ENCODE assay signal across 1 cellular context in the genomic region with DNA sequence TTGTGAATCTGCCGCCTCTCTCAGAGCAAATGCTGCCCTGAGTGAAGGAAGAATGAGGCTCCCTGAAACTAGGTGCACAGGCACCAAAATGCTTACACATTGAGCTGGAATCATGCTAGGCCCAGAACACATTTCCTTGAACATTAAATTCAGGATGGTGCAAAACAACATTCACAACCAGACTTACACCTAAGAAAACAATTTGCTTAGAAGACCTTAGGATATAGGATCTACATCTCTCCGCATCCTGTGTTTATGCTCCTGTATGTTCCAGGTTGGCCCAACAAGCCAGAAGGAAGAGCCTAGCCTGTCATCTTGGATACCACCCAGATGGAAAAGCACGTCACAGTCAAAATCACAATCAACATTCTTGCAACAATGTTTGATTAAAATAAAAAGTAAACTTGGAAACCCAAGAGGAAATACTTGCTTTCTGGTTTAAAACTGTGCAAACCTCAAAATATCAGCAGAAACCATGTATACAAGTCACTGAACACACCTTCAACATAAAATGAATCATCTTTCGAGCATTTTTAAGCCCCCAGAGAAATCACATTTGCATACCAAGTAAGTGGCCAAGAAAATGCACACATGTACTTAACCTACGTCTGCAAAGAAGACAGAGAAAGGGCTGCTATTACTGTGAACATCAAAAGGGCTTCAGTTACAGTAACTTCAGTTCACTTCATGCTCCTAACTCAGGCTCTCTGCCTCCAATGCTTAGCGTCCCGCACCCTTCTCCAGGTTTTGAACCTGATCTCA.
TF ChIP-seq lines count a peak whose summit lies in the region.

No MANE protein-coding gene starts in this region.

TF ChIP-seq in GM12878, 131 proteins besides CTCF, POLR2A, EP300 and RAD21 (continued from another document):
- TF ChIP-seq ATF7 (IDR thresholded peaks at IDR 0.05; ENCODE audit: low read depth): peak; percentile 55; the same call in 1 of the 2 replicates
- no peak for TF ChIP-seq NBN (IDR thresholded peaks at IDR 0.05)
- no peak for TF ChIP-seq NR2F1 (conservative IDR thresholded peaks at IDR 0.05)
- TF ChIP-seq YBX1 (IDR thresholded peaks at IDR 0.05): no peak
- TF ChIP-seq HDAC2 (IDR thresholded peaks at IDR 0.05): no peak
- no peak for TF ChIP-seq NRF1 (conservative IDR thresholded peaks at IDR 0.05; ENCODE audit: low read depth, low read length)
- TF ChIP-seq SMC3 (IDR thresholded peaks at IDR 0.05; ENCODE audit: borderline replicate concordance, low read length): no peak
- TF ChIP-seq CHD4 (IDR thresholded peaks at IDR 0.05): no peak
- TF ChIP-seq GATAD2B (conservative IDR thresholded peaks at IDR 0.05; ENCODE audit: low read depth): no peak
- peak; percentile 36; the same call in 1 of the 2 replicates for TF ChIP-seq BCL11A (IDR thresholded peaks at IDR 0.05; ENCODE audit: low read depth, low read length)
- TF ChIP-seq, protein P1, sequence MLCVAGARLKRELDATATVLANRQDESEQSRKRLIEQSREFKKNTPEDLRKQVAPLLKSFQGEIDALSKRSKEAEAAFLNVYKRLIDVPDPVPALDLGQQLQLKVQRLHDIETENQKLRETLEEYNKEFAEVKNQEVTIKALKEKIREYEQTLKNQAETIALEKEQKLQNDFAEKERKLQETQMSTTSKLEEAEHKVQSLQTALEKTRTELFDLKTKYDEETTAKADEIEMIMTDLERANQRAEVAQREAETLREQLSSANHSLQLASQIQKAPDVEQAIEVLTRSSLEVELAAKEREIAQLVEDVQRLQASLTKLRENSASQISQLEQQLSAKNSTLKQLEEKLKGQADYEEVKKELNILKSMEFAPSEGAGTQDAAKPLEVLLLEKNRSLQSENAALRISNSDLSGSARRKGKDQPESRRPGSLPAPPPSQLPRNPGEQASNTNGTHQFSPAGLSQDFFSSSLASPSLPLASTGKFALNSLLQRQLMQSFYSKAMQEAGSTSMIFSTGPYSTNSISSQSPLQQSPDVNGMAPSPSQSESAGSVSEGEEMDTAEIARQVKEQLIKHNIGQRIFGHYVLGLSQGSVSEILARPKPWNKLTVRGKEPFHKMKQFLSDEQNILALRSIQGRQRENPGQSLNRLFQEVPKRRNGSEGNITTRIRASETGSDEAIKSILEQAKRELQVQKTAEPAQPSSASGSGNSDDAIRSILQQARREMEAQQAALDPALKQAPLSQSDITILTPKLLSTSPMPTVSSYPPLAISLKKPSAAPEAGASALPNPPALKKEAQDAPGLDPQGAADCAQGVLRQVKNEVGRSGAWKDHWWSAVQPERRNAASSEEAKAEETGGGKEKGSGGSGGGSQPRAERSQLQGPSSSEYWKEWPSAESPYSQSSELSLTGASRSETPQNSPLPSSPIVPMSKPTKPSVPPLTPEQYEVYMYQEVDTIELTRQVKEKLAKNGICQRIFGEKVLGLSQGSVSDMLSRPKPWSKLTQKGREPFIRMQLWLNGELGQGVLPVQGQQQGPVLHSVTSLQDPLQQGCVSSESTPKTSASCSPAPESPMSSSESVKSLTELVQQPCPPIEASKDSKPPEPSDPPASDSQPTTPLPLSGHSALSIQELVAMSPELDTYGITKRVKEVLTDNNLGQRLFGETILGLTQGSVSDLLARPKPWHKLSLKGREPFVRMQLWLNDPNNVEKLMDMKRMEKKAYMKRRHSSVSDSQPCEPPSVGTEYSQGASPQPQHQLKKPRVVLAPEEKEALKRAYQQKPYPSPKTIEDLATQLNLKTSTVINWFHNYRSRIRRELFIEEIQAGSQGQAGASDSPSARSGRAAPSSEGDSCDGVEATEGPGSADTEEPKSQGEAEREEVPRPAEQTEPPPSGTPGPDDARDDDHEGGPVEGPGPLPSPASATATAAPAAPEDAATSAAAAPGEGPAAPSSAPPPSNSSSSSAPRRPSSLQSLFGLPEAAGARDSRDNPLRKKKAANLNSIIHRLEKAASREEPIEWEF (IDR thresholded peaks at IDR 0.05; ENCODE audit: insufficient replicate concordance, low read depth, low read length): no peak
- TF ChIP-seq TCF12 (IDR thresholded peaks at IDR 0.05; ENCODE audit: low read depth, low read length): 0 out of 2 replicates have a peak, but pooled peaks have one; percentile 32
- TF ChIP-seq NFXL1 (IDR thresholded peaks at IDR 0.05; ENCODE audit: borderline replicate concordance): no peak
- TF ChIP-seq GABPA (IDR thresholded peaks at IDR 0.05; ENCODE audit: low read depth): 0 out of 2 replicates have a peak, but pooled peaks have one; percentile 28
- TF ChIP-seq STAT3 (IDR thresholded peaks at IDR 0.05; ENCODE audit: low read depth, low read length): no peak
- peak; percentile 25; the same call in 1 of the 2 replicates for TF ChIP-seq RELB (IDR thresholded peaks at IDR 0.05; ENCODE audit: low read depth)
- peak; percentile 40; the same call in 1 of the 2 replicates for TF ChIP-seq PAX5 (IDR thresholded peaks at IDR 0.05; ENCODE audit: borderline replicate concordance, low read depth, low read length)
- TF ChIP-seq MXI1 (IDR thresholded peaks at IDR 0.05; ENCODE audit: low read depth, low read length): peak; percentile 24; the same call in 1 of the 2 replicates
- no peak for TF ChIP-seq ETV6 (conservative IDR thresholded peaks at IDR 0.05 in 1 of 2, IDR thresholded peaks at IDR 0.05 in 1 of 2; ENCODE audit: borderline replicate concordance in 1 of 2, low read depth in 1 of 2)
- no peak for TF ChIP-seq SP1 (IDR thresholded peaks at IDR 0.05; ENCODE audit: low read depth, low read length)
- no peak for TF ChIP-seq SIN3A (IDR thresholded peaks at IDR 0.05; ENCODE audit: low read depth, low read length)
- no peak for TF ChIP-seq IKZF2 (IDR thresholded peaks at IDR 0.05)
- TF ChIP-seq SRF (IDR thresholded peaks at IDR 0.05; ENCODE audit: low read depth in 2 of 2, low read length in 2 of 2): no peak
- TF ChIP-seq, protein P2, sequence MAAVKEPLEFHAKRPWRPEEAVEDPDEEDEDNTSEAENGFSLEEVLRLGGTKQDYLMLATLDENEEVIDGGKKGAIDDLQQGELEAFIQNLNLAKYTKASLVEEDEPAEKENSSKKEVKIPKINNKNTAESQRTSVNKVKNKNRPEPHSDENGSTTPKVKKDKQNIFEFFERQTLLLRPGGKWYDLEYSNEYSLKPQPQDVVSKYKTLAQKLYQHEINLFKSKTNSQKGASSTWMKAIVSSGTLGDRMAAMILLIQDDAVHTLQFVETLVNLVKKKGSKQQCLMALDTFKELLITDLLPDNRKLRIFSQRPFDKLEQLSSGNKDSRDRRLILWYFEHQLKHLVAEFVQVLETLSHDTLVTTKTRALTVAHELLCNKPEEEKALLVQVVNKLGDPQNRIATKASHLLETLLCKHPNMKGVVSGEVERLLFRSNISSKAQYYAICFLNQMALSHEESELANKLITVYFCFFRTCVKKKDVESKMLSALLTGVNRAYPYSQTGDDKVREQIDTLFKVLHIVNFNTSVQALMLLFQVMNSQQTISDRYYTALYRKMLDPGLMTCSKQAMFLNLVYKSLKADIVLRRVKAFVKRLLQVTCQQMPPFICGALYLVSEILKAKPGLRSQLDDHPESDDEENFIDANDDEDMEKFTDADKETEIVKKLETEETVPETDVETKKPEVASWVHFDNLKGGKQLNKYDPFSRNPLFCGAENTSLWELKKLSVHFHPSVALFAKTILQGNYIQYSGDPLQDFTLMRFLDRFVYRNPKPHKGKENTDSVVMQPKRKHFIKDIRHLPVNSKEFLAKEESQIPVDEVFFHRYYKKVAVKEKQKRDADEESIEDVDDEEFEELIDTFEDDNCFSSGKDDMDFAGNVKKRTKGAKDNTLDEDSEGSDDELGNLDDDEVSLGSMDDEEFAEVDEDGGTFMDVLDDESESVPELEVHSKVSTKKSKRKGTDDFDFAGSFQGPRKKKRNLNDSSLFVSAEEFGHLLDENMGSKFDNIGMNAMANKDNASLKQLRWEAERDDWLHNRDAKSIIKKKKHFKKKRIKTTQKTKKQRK (IDR thresholded peaks at IDR 0.05; ENCODE audit: low read depth, low read length): no peak
- peak; percentile 41; the same call in 1 of the 2 replicates for TF ChIP-seq IRF4 (IDR thresholded peaks at IDR 0.05; ENCODE audit: low read depth, low read length)
- no peak for TF ChIP-seq RFX5 (IDR thresholded peaks at IDR 0.05; ENCODE audit: low read depth, low read length)
- no peak for TF ChIP-seq SUPT20H (IDR thresholded peaks at IDR 0.05; ENCODE audit: borderline replicate concordance, control insufficient read depth, low read depth, low read length)
- peak; percentile 42; the same call in 1 of the 2 replicates for TF ChIP-seq ZNF24 (IDR thresholded peaks at IDR 0.05)
- TF ChIP-seq MEF2B (IDR thresholded peaks at IDR 0.05; ENCODE audit: partially characterized antibody, poor library complexity, severe bottlenecking): peak; percentile 89
- TF ChIP-seq, protein P3, sequence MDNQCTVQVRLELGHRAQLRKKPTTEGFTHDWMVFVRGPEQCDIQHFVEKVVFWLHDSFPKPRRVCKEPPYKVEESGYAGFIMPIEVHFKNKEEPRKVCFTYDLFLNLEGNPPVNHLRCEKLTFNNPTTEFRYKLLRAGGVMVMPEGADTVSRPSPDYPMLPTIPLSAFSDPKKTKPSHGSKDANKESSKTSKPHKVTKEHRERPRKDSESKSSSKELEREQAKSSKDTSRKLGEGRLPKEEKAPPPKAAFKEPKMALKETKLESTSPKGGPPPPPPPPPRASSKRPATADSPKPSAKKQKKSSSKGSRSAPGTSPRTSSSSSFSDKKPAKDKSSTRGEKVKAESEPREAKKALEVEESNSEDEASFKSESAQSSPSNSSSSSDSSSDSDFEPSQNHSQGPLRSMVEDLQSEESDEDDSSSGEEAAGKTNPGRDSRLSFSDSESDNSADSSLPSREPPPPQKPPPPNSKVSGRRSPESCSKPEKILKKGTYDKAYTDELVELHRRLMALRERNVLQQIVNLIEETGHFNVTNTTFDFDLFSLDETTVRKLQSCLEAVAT (IDR thresholded peaks at IDR 0.05): 0 out of 2 replicates have a peak, but pooled peaks have one; percentile 17
- TF ChIP-seq ZNF384 (IDR thresholded peaks at IDR 0.05; ENCODE audit: borderline replicate concordance, low read depth, low read length): no peak
- peak; percentile 47; the same call in 1 of the 2 replicates for TF ChIP-seq PML (IDR thresholded peaks at IDR 0.05; ENCODE audit: low read length)
- TF ChIP-seq, protein P4, sequence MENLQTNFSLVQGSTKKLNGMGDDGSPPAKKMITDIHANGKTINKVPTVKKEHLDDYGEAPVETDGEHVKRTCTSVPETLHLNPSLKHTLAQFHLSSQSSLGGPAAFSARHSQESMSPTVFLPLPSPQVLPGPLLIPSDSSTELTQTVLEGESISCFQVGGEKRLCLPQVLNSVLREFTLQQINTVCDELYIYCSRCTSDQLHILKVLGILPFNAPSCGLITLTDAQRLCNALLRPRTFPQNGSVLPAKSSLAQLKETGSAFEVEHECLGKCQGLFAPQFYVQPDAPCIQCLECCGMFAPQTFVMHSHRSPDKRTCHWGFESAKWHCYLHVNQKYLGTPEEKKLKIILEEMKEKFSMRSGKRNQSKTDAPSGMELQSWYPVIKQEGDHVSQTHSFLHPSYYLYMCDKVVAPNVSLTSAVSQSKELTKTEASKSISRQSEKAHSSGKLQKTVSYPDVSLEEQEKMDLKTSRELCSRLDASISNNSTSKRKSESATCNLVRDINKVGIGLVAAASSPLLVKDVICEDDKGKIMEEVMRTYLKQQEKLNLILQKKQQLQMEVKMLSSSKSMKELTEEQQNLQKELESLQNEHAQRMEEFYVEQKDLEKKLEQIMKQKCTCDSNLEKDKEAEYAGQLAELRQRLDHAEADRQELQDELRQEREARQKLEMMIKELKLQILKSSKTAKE (IDR thresholded peaks at IDR 0.05; ENCODE audit: low read depth, poor library complexity, severe bottlenecking): peak; percentile 64
- peak; percentile 98 for TF ChIP-seq POU2F2 (IDR thresholded peaks at IDR 0.05; ENCODE audit: borderline replicate concordance, low read depth, low read length)
- TF ChIP-seq POLR2AphosphoS5 (IDR thresholded peaks at IDR 0.05; ENCODE audit: low read length): peak; percentile 86
- TF ChIP-seq RUNX3 (IDR thresholded peaks at IDR 0.05; ENCODE audit: low read length): peak; percentile 87
- TF ChIP-seq JUNB (IDR thresholded peaks at IDR 0.05): peak; percentile 66
- TF ChIP-seq MEF2A (IDR thresholded peaks at IDR 0.05; ENCODE audit: insufficient read depth, low read depth, low read length): 0 out of 2 replicates have a peak, but pooled peaks have one; percentile 6
- no peak; the same call in 1 of the 2 replicates for TF ChIP-seq TAF1 (IDR thresholded peaks at IDR 0.05; ENCODE audit: borderline replicate concordance, low read depth, low read length)
TF ChIP-seq in GM12878: peak in this region for 26.
